In genomic region chr7:106112118-106112971, GRCh38 we compare ENCODE assay signal across 8 cellular contexts. TPM values are rescaled to one million over a fixed set of nuclear protein-coding genes. Genes with fewer than 3 reads are reported as not detected.
A peak's percentile ranks its signal among the peaks of the same experiment; 100 is the strongest.
DNase-seq lines count a peak whose midpoint lies in the region; TF ChIP-seq lines count a peak whose summit lies in the region.

TSS of gene SYPL1 (minus strand) at chr7:106112312. CDS start at chr7:106112208, 104 bp downstream.

- peak; percentile 82 for DNase-seq in ELF-1 (ENCODE audit: low read depth, low spot score)
- peak; percentile 90 for DNase-seq in H4 (ENCODE audit: low spot score)
- peak; percentile 70 to 89 for DNase-seq in SHP77 (lab: John Stamatoyannopoulos, UW)
- peak; percentile 97 for DNase-seq in activated effector memory CD4-positive, alpha-beta T cell treated with anti-CD3 and anti-CD28 coated beads, Interleukin-2, amount 50 U/mL, for 16 hours
- DNase-seq in fibroblast of villous mesenchyme (ENCODE audit: low read depth), result peak; percentile 93
- peak; percentile 95 for DNase-seq in neural progenitor cell (ENCODE audit: low spot score)
- peak; percentile 80 for DNase-seq in stromal cell of bone marrow (ENCODE audit: low read depth)

- no peaks in the 10 kb centered on the region for H3K9me3 Mint-ChIP-seq in neural progenitor cell

- TF ChIP-seq CTCF in Loucy (conservative IDR thresholded peaks at IDR 0.05; ENCODE audit: low read length) (peak; percentile 17; the same call in 1 of the 2 replicates), fibroblast of villous mesenchyme (IDR thresholded peaks at IDR 0.05; ENCODE audit: insufficient read depth, low read depth, low read length) (no peak), neural progenitor cell (IDR thresholded peaks at IDR 0.05) (peak; percentile 17)

- H3K4me1 ChIP-seq in Loucy (ENCODE audit: insufficient read depth, low read length, poor library complexity, severe bottlenecking), result peaks cover 68% of the 10 kb centered on the region
- H3K4me1 ChIP-seq in neural progenitor cell, result peaks cover 25% of the 10 kb centered on the region

- peaks cover 6% of the 10 kb centered on the region for H3K27me3 ChIP-seq in Loucy (ENCODE audit: insufficient read depth, low read length, poor library complexity, severe bottlenecking)
- H3K27me3 ChIP-seq in neural progenitor cell, result peaks cover 16% of the 10 kb centered on the region

- H4K20me1 ChIP-seq in Loucy (ENCODE audit: insufficient read depth, low read length, poor library complexity, severe bottlenecking), result peaks cover 40% of the 10 kb centered on the region
- H4K20me1 ChIP-seq in neural progenitor cell (ENCODE audit: low read depth), result peaks cover 32% of the 10 kb centered on the region

- peak within 1 kb of the TSS; percentile 73 for H3K27ac ChIP-seq in neural progenitor cell

- H3K36me3 Mint-ChIP-seq in neural progenitor cell, result peaks cover 2% of the 10 kb centered on the region

- H3K9me3 ChIP-seq in Loucy (ENCODE audit: insufficient read depth, low read depth, low read length) (no peaks in the 10 kb centered on the region), neural progenitor cell (ENCODE audit: low read depth) (no peaks in the 10 kb centered on the region)

- peak within 1 kb of the TSS; percentile 98 for H3K4me3 ChIP-seq in Loucy (ENCODE audit: low read length, poor library complexity, severe bottlenecking)
- H3K4me3 ChIP-seq in fibroblast of villous mesenchyme (ENCODE audit: low read depth, low read length), result peak within 1 kb of the TSS; percentile 68
- peak within 1 kb of the TSS; percentile 74 for H3K4me3 ChIP-seq in neural progenitor cell

- H3K27me3 Mint-ChIP-seq in neural progenitor cell (ENCODE audit: insufficient read depth, low read depth), result peaks cover 2% of the 10 kb centered on the region

- H3K36me3 ChIP-seq in Loucy (ENCODE audit: insufficient read depth, low read length) (no peaks in the 10 kb centered on the region), neural progenitor cell (no peaks in the 10 kb centered on the region)

- H3K27ac Mint-ChIP-seq in neural progenitor cell, result peak within 1 kb of the TSS; percentile 72

- H3K79me2 ChIP-seq in Loucy (ENCODE audit: insufficient read depth, low read length) (peaks cover 63% of the 10 kb centered on the region), neural progenitor cell (ENCODE audit: low read depth) (peaks cover 39% of the 10 kb centered on the region)

- H3F3A ChIP-seq in Loucy (ENCODE audit: low read depth), result no peaks in the 10 kb centered on the region
- peaks cover 8% of the 10 kb centered on the region for H3F3A ChIP-seq in neural progenitor cell (ENCODE audit: low read depth)

- H3K9ac ChIP-seq in Loucy (ENCODE audit: low read depth, low read length, poor library complexity, severe bottlenecking) (peak within 1 kb of the TSS; percentile 96), neural progenitor cell (peak within 1 kb of the TSS; percentile 33)

- H3K4me1 Mint-ChIP-seq in neural progenitor cell, result peaks cover 33% of the 10 kb centered on the region

- H3K4me2 ChIP-seq in Loucy (ENCODE audit: low read depth, low read length, poor library complexity, severe bottlenecking), result peak within 1 kb of the TSS; percentile 94
- H3K4me2 ChIP-seq in neural progenitor cell, result peak within 1 kb of the TSS; percentile 81

- H3K9me2 ChIP-seq in Loucy (replicated peaks; ENCODE audit: low read depth, low read length), result no peaks in the 10 kb centered on the region

- peak within 1 kb of the TSS; percentile 91 for H3K4me3 Mint-ChIP-seq in neural progenitor cell

- peak within 1 kb of the TSS; percentile 44; the same call in 1 of the 2 replicates for H2AFZ ChIP-seq in Loucy (ENCODE audit: low read length)
- peak within 1 kb of the TSS; percentile 95 for H2AFZ ChIP-seq in neural progenitor cell (replicated peaks)

RNA-seq across cellular contexts. Expression of gene SYPL1, which starts in this region (rescaled TPM):
- total RNA-seq in H4 (2014; rRNA removed; shearing (Covaris generic)), result 57.8 and 65.2 TPM in 2 replicates
- total RNA-seq in fibroblast of villous mesenchyme, result 34.8 and 55.3 TPM in 2 replicates
- total RNA-seq in neural progenitor cell (ENCODE audit: low replicate concordance), result 29.9 and 48.8 TPM in 2 replicates

Comparison
In these comparisons a context has a peak if more than half of its experiments do, and no peak if none do; other contexts are left out.
1. Peak in every context shown above with its lines: DNase-seq, H3K4me3 ChIP-seq and H3K27ac ChIP-seq.